12 cellular contexts compared by ENCODE assay signal in the genomic region with DNA sequence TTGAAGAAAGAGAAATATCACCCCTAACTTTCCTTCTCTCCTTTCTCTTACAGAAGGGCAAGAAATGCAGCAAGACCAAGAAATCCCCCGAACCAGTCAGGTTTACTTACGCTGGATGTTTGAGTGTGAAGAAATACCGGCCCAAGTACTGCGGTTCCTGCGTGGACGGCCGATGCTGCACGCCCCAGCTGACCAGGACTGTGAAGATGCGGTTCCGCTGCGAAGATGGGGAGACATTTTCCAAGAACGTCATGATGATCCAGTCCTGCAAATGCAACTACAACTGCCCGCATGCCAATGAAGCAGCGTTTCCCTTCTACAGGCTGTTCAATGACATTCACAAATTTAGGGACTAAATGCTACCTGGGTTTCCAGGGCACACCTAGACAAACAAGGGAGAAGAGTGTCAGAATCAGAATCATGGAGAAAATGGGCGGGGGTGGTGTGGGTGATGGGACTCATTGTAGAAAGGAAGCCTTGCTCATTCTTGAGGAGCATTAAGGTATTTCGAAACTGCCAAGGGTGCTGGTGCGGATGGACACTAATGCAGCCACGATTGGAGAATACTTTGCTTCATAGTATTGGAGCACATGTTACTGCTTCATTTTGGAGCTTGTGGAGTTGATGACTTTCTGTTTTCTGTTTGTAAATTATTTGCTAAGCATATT. TPM values are rescaled to one million over a fixed set of nuclear protein-coding genes. Genes with fewer than 3 reads are reported as not detected.
DNase-seq lines count a peak whose midpoint lies in the region; ATAC-seq and TF ChIP-seq lines count a peak whose summit lies in the region.
"Had no signal": no experiment of that assay in that cellular context is flagged by ENCODE, and none has a peak within 500 bp of the region (broad histone marks: within the 10 kb centered on the region; RNA-seq: fewer than 3 reads in every experiment).

No MANE protein-coding gene starts in this region.

- no peak overlapping the region for H3K27ac Mint-ChIP-seq in effector memory CD8-positive, alpha-beta T cell
- H3K27ac Mint-ChIP-seq: activated T-helper 2 cell treated with anti-CD3 and anti-CD28 coated beads, Interferon-gamma antibody, Interleukin-2, Interleukin-4, amounts not matched to agents 10 μg/mL and 5 μg/mL and 100 μg/mL, durations not matched to agents 14 hours and 24 hours and 36 hours; B cell had no signal

- H3K4me3 ChIP-seq in heart right ventricle = peak overlapping the region in 9 of 10 donors; percentile 63 to 93 (median 78)
- peak overlapping the region; percentile 95 for H3K4me3 ChIP-seq in coronary artery
- H3K4me3 ChIP-seq in lung = peak overlapping the region; percentile 62
- H3K4me3 ChIP-seq in vagina = peak overlapping the region; percentile 83 to 90

- no peak for TF ChIP-seq POLR2A in vagina (IDR thresholded peaks at IDR 0.05)

- intact Hi-C loops in heart right ventricle (cut with DNase I) = loop anchor here (2.0 to 10.0 kb wide), 12 partner anchors 81 to 276 kb away; partner anchors contain the start of gene DDAH1 (in 1 of the 10)
- intact Hi-C loops in Right ventricle myocardium superior (cut with DNase I) = loop anchor here (5.0 kb wide), 1 partner anchor 109 kb away; no protein-coding TSS in a partner anchor
- intact Hi-C loops in vagina (cut with DNase I) = no loop called here

- TF ChIP-seq CTCF in heart right ventricle (IDR thresholded peaks at IDR 0.05) (no peak), coronary artery (IDR thresholded peaks at IDR 0.05) (peak; percentile 4), lung (IDR thresholded peaks at IDR 0.05; ENCODE audit: control extremely low read depth, extremely low read depth) (no peak), vagina (IDR thresholded peaks at IDR 0.05) (no peak)

- H3K4me3 Mint-ChIP-seq in effector memory CD8-positive, alpha-beta T cell = no peak overlapping the region

- H3K4me1 Mint-ChIP-seq in effector memory CD8-positive, alpha-beta T cell (ENCODE audit: low read depth in 2 of 2) = peaks cover 5 to 8% of the 10 kb centered on the region in 2 donors

- no peaks in the 10 kb centered on the region for H3K9me3 Mint-ChIP-seq in effector memory CD8-positive, alpha-beta T cell

- H3K27me3 Mint-ChIP-seq in effector memory CD8-positive, alpha-beta T cell = peaks cover 69 to 84% of the 10 kb centered on the region in 2 donors

- no peak for DNase-seq in heart right ventricle
- no peak for DNase-seq in Right ventricle myocardium superior
- no peak for DNase-seq in coronary artery (ENCODE audit: low spot score)
- no peak for DNase-seq in lung (ENCODE audit: low spot score)
- DNase-seq in vagina (ENCODE audit: extremely low spot score in 2 of 2) = no peak
- DNase-seq in effector memory CD8-positive, alpha-beta T cell = no peak
- DNase-seq in activated CD8-positive, alpha-beta memory T cell treated with anti-CD3 and anti-CD28 coated beads, Interleukin-2, amount 50 U/mL, for 48 hours = no peak
- DNase-seq in GM19238 (ENCODE audit: insufficient read length, low spot score) = no peak
- DNase-seq: NK-92 treated with Interleukin-12 subunit alpha and Interleukin-12 subunit beta, amount 100 ng/mL, for 24 hours had no signal

- 83 to 85% methylated on average over 18 of the region's 18 CpGs for WGBS in heart right ventricle, 2 donors
- WGBS in lung, 2 donors = 71 to 92% methylated on average over 18 of the region's 18 CpGs

- H3K27ac ChIP-seq in heart right ventricle = peak overlapping the region in 6 of 10 donors; percentile 94 to 100 (median 98)
- H3K27ac ChIP-seq in coronary artery = peak overlapping the region; percentile 99
- H3K27ac ChIP-seq in lung (ENCODE audit: low read depth in 1 of 2, low read length in 1 of 2) = peak overlapping the region; percentile 98 to 99
- peak overlapping the region; percentile 98 for H3K27ac ChIP-seq in vagina
- H3K27ac ChIP-seq: HL-60 had no signal

- H3K36me3 Mint-ChIP-seq in effector memory CD8-positive, alpha-beta T cell (ENCODE audit: insufficient read depth) = no peaks in the 10 kb centered on the region

- peaks cover 0 to 28% (median 20%) of the 10 kb centered on the region in 9 donors for H3K36me3 ChIP-seq in heart right ventricle
- peaks cover 5 to 6% of the 10 kb centered on the region in 2 donors for H3K36me3 ChIP-seq in lung (ENCODE audit: control insufficient read depth in 2 of 2, insufficient read depth in 2 of 2, low read length in 2 of 2)
- no peaks in the 10 kb centered on the region for H3K36me3 ChIP-seq in vagina

- H3K4me1 ChIP-seq in heart right ventricle (peaks cover 7 to 53% (median 49%) of the 10 kb centered on the region in 9 donors), lung (ENCODE audit: control insufficient read depth in 2 of 2, insufficient read depth in 2 of 2, low read length in 2 of 2) (peaks cover 0 to 3% of the 10 kb centered on the region in 2 donors), vagina (peaks cover 25% of the 10 kb centered on the region)

- H3K9me3 ChIP-seq in heart right ventricle (peaks cover 0 to 1% (median 0%) of the 10 kb centered on the region in 11 donors), lung (ENCODE audit: control insufficient read depth in 2 of 2, insufficient read depth in 1 of 2, low read length in 1 of 2) (peaks cover 0 to 2% of the 10 kb centered on the region in 2 donors), vagina (no peaks in the 10 kb centered on the region)

- H3K27me3 ChIP-seq in heart right ventricle (peaks cover 0 to 46% (median 0%) of the 10 kb centered on the region in 7 donors), lung (ENCODE audit: control insufficient read depth, insufficient read depth) (no peaks in the 10 kb centered on the region), vagina (no peaks in the 10 kb centered on the region)

- no peak for ATAC-seq in heart right ventricle
- ATAC-seq in Right ventricle myocardium superior (ENCODE audit: poor library complexity) = no peak
- ATAC-seq in lung (ENCODE audit: insufficient read depth, low FRiP score) = no peak
- no peak for ATAC-seq in effector memory CD8-positive, alpha-beta T cell (replicated peaks)

RNA-seq across cellular contexts. Expression of gene CCN1, which starts 2.3 kb away (rescaled TPM):
- 1,000 to 10,000 TPM in 1 of 10 donors, 100 to 1,000 TPM in 1, 10 to 100 TPM in 8; 28.3 to 1,074 (median 62.8) TPM for total RNA-seq in heart right ventricle
- 100 to 1,000 TPM in 1 of 2 donors, 10 to 100 TPM in 1; 27.4 to 157 TPM for polyA plus RNA-seq in heart right ventricle
- 29.4 TPM for total RNA-seq in Right ventricle myocardium superior
- total RNA-seq in lung = 100 to 1,000 TPM in 1 of 2 donors, 10 to 100 TPM in 1; 75.6 to 116 TPM
- 100 to 1,000 TPM in 1 of 2 donors, 10 to 100 TPM in 1; 99.7 to 210 TPM for polyA plus RNA-seq in lung
- total RNA-seq in vagina = 130 TPM
- total RNA-seq: B cell had no signal
